In genomic region chr14:88554458-88555286, GRCh38 we compare ENCODE assay signal across 1 cellular context.
A peak's percentile ranks its signal among the peaks of the same experiment; 100 is the strongest.
TF ChIP-seq lines count a peak whose summit lies in the region.

Gene PTPN21, minus strand, starts transcription at chr14:88555007. Its CDS starts 4,590 bp downstream, at chr14:88550417.

TF ChIP-seq in HepG2, 621 proteins besides CTCF, POLR2A, EP300 and RAD21 (continued from another document and continues in another):
- TF ChIP-seq MAZ (IDR thresholded peaks at IDR 0.05; ENCODE audit: borderline replicate concordance, low read depth, low read length) (no peak), MAZ (CRISPR knock-in tag; IDR thresholded peaks at IDR 0.05; ENCODE audit: low read depth) (peak; percentile 79; the same call in 1 of the 2 replicates), KAT8 (CRISPR knock-in tag; IDR thresholded peaks at IDR 0.05) (peak; percentile 39; the same call in 1 of the 2 replicates), TIGD3 (CRISPR knock-in tag; IDR thresholded peaks at IDR 0.05; ENCODE audit: borderline replicate concordance) (no peak), SMAD1 (CRISPR knock-in tag; IDR thresholded peaks at IDR 0.05; ENCODE audit: borderline replicate concordance, low read depth) (no peak), TMF1 (CRISPR knock-in tag; IDR thresholded peaks at IDR 0.05; ENCODE audit: low read depth) (no peak), ZNF10 (CRISPR knock-in tag; IDR thresholded peaks at IDR 0.05; ENCODE audit: borderline replicate concordance, low read depth) (no peak), POGK (CRISPR knock-in tag; conservative IDR thresholded peaks at IDR 0.05) (0 out of 2 replicates have a peak, but pooled peaks have one; percentile 32), THAP11 (CRISPR knock-in tag; IDR thresholded peaks at IDR 0.05) (peak; percentile 47; the same call in 1 of the 2 replicates), KMT2B (CRISPR knock-in tag; IDR thresholded peaks at IDR 0.05) (0 out of 2 replicates have a peak, but pooled peaks have one; percentile 28), ZNF274 (CRISPR knock-in tag; IDR thresholded peaks at IDR 0.05) (0 out of 2 replicates have a peak, but pooled peaks have one; percentile 47), IKZF1 (IDR thresholded peaks at IDR 0.05) (no peak), DNMT1 (CRISPR knock-in tag; IDR thresholded peaks at IDR 0.05) (no peak), ZBTB42 (CRISPR knock-in tag; IDR thresholded peaks at IDR 0.05) (no peak), ZBTB1 (CRISPR knock-in tag; IDR thresholded peaks at IDR 0.05; ENCODE audit: borderline replicate concordance) (0 out of 2 replicates have a peak, but pooled peaks have one; percentile 45), HOXA3 (CRISPR knock-in tag; IDR thresholded peaks at IDR 0.05) (peak; percentile 50), FOSL2 (CRISPR knock-in tag; IDR thresholded peaks at IDR 0.05) (peak; percentile 68), SAP130 (CRISPR knock-in tag; IDR thresholded peaks at IDR 0.05; ENCODE audit: low read depth) (peak; percentile 69), KAT7 (CRISPR knock-in tag; IDR thresholded peaks at IDR 0.05; ENCODE audit: borderline replicate concordance) (no peak), KDM2A (CRISPR knock-in tag; IDR thresholded peaks at IDR 0.05; ENCODE audit: borderline replicate concordance, low read depth) (peak; percentile 46; the same call in 1 of the 2 replicates), ZNF343 (CRISPR knock-in tag; IDR thresholded peaks at IDR 0.05) (no peak), NR2F1 (CRISPR knock-in tag; IDR thresholded peaks at IDR 0.05) (no peak), ZNF460 (CRISPR knock-in tag; IDR thresholded peaks at IDR 0.05; ENCODE audit: borderline replicate concordance) (no peak), TP53 (CRISPR knock-in tag; conservative IDR thresholded peaks at IDR 0.05) (no peak), RBFOX2 (IDR thresholded peaks at IDR 0.05; ENCODE audit: low read depth, low read length) (peak; percentile 79), TCF7L2 (IDR thresholded peaks at IDR 0.05; ENCODE audit: low read depth, low read length) (no peak), ZNF605 (CRISPR knock-in tag; IDR thresholded peaks at IDR 0.05) (no peak), TEAD3 (CRISPR knock-in tag; optimal IDR thresholded peaks at IDR 0.05; ENCODE audit: borderline replicate concordance) (peak; percentile 64), ARNTL (CRISPR knock-in tag; IDR thresholded peaks at IDR 0.05) (0 out of 2 replicates have a peak, but pooled peaks have one; percentile 36), ZNF33B (CRISPR knock-in tag; IDR thresholded peaks at IDR 0.05) (no peak), KLF16 (CRISPR knock-in tag; IDR thresholded peaks at IDR 0.05) (no peak), PPARG (CRISPR knock-in tag; conservative IDR thresholded peaks at IDR 0.05) (0 out of 2 replicates have a peak, but pooled peaks have one; percentile 19), ZBTB44 (CRISPR knock-in tag; IDR thresholded peaks at IDR 0.05) (no peak), ZFX (CRISPR knock-in tag; IDR thresholded peaks at IDR 0.05; ENCODE audit: low read depth) (peak; percentile 77), ZNF777 (CRISPR knock-in tag; IDR thresholded peaks at IDR 0.05) (peak; percentile 93), ZNF512 (CRISPR knock-in tag; IDR thresholded peaks at IDR 0.05) (no peak), PHF8 (CRISPR knock-in tag; IDR thresholded peaks at IDR 0.05) (peak; percentile 82), LCORL (IDR thresholded peaks at IDR 0.05) (no peak), LCORL (CRISPR knock-in tag; IDR thresholded peaks at IDR 0.05) (peak; percentile 30; the same call in 1 of the 2 replicates)
- TF ChIP-seq, protein P1, sequence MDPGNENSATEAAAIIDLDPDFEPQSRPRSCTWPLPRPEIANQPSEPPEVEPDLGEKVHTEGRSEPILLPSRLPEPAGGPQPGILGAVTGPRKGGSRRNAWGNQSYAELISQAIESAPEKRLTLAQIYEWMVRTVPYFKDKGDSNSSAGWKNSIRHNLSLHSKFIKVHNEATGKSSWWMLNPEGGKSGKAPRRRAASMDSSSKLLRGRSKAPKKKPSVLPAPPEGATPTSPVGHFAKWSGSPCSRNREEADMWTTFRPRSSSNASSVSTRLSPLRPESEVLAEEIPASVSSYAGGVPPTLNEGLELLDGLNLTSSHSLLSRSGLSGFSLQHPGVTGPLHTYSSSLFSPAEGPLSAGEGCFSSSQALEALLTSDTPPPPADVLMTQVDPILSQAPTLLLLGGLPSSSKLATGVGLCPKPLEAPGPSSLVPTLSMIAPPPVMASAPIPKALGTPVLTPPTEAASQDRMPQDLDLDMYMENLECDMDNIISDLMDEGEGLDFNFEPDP (CRISPR knock-in tag; conservative IDR thresholded peaks at IDR 0.05), result no peak
- TF ChIP-seq, protein P2, sequence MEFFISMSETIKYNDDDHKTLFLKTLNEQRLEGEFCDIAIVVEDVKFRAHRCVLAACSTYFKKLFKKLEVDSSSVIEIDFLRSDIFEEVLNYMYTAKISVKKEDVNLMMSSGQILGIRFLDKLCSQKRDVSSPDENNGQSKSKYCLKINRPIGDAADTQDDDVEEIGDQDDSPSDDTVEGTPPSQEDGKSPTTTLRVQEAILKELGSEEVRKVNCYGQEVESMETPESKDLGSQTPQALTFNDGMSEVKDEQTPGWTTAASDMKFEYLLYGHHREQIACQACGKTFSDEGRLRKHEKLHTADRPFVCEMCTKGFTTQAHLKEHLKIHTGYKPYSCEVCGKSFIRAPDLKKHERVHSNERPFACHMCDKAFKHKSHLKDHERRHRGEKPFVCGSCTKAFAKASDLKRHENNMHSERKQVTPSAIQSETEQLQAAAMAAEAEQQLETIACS (CRISPR knock-in tag; IDR thresholded peaks at IDR 0.05), result peak; percentile 50
- TF ChIP-seq, protein P3, sequence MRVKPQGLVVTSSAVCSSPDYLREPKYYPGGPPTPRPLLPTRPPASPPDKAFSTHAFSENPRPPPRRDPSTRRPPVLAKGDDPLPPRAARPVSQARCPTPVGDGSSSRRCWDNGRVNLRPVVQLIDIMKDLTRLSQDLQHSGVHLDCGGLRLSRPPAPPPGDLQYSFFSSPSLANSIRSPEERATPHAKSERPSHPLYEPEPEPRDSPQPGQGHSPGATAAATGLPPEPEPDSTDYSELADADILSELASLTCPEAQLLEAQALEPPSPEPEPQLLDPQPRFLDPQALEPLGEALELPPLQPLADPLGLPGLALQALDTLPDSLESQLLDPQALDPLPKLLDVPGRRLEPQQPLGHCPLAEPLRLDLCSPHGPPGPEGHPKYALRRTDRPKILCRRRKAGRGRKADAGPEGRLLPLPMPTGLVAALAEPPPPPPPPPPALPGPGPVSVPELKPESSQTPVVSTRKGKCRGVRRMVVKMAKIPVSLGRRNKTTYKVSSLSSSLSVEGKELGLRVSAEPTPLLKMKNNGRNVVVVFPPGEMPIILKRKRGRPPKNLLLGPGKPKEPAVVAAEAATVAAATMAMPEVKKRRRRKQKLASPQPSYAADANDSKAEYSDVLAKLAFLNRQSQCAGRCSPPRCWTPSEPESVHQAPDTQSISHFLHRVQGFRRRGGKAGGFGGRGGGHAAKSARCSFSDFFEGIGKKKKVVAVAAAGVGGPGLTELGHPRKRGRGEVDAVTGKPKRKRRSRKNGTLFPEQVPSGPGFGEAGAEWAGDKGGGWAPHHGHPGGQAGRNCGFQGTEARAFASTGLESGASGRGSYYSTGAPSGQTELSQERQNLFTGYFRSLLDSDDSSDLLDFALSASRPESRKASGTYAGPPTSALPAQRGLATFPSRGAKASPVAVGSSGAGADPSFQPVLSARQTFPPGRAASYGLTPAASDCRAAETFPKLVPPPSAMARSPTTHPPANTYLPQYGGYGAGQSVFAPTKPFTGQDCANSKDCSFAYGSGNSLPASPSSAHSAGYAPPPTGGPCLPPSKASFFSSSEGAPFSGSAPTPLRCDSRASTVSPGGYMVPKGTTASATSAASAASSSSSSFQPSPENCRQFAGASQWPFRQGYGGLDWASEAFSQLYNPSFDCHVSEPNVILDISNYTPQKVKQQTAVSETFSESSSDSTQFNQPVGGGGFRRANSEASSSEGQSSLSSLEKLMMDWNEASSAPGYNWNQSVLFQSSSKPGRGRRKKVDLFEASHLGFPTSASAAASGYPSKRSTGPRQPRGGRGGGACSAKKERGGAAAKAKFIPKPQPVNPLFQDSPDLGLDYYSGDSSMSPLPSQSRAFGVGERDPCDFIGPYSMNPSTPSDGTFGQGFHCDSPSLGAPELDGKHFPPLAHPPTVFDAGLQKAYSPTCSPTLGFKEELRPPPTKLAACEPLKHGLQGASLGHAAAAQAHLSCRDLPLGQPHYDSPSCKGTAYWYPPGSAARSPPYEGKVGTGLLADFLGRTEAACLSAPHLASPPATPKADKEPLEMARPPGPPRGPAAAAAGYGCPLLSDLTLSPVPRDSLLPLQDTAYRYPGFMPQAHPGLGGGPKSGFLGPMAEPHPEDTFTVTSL (CRISPR knock-in tag; IDR thresholded peaks at IDR 0.05; ENCODE audit: borderline replicate concordance), result no peak
- TF ChIP-seq, protein P4, sequence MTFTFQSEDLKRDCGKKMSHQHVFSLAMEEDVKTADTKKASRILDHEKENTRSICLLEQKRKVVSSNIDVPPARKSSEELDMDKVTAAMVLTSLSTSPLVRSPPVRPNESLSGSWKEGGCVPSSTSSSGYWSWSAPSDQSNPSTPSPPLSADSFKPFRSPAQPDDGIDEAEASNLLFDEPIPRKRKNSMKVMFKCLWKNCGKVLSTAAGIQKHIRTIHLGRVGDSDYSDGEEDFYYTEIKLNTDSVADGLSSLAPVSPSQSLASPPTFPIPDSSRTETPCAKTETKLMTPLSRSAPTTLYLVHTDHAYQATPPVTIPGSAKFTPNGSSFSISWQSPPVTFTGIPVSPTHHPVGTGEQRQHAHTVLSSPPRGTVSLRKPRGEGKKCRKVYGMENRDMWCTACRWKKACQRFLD (CRISPR knock-in tag; IDR thresholded peaks at IDR 0.05; ENCODE audit: borderline replicate concordance), result no peak
- TF ChIP-seq, protein P5, sequence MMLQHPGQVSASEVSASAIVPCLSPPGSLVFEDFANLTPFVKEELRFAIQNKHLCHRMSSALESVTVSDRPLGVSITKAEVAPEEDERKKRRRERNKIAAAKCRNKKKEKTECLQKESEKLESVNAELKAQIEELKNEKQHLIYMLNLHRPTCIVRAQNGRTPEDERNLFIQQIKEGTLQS (CRISPR knock-in tag; IDR thresholded peaks at IDR 0.05), result peak; percentile 93
